In genomic region chrX:151870603-151871002, GRCh38 we compare ENCODE assay signal across 18 cellular contexts. TPM values are rescaled to one million over a fixed set of nuclear protein-coding genes. Genes with fewer than 3 reads are reported as not detected.
A peak's percentile ranks its signal among the peaks of the same experiment; 100 is the strongest.
DNase-seq lines count a peak whose midpoint lies in the region; ATAC-seq and TF ChIP-seq lines count a peak whose summit lies in the region.
"Had no signal": no experiment of that assay in that cellular context is flagged by ENCODE, and none has a peak within 500 bp of the region (broad histone marks: within the 10 kb centered on the region; RNA-seq: fewer than 3 reads in every experiment).

No MANE protein-coding gene starts in this region.

- H3K79me2 ChIP-seq in mammary epithelial cell (ENCODE audit: insufficient read depth, low read length): no peaks in the 10 kb centered on the region

- 19% methylated on average over 1 of the region's 1 CpG for WGBS in mammary epithelial cell (ENCODE audit: low coverage, missing lambda C conversion rate)
- 17 to 32% methylated on average over 1 of the region's 1 CpG for WGBS in aorta, 2 donors
- WGBS in psoas muscle, 3 donors: 34 to 50% (median 36%) methylated on average over 1 of the region's 1 CpG

- in situ Hi-C loops in mammary epithelial cell (cut with MboI; ENCODE audit: low sequenced_read_pairs in 2 of 2): no loop called here

- peak overlapping the region; percentile 15 for H3K9ac ChIP-seq in mammary epithelial cell (ENCODE audit: insufficient read depth, low read length)
- H3K9ac ChIP-seq: BLaER1 treated with 17β-estradiol and CSF1 and Interleukin-3, amounts not matched to agents 10 nM and 100 nM had no signal

- dilution Hi-C loops in mammary epithelial cell (cut with HindIII; ENCODE audit: low sequenced_read_pairs): no loop called here

- H4K20me1 ChIP-seq in mammary epithelial cell (ENCODE audit: insufficient read depth, low read length): no peaks in the 10 kb centered on the region

- ATAC-seq in aorta (ENCODE audit: low FRiP score) (no peak), psoas muscle (no peak)
- ATAC-seq: mucosa of descending colon had no signal

- H3K36me3 ChIP-seq in mammary epithelial cell (ENCODE audit: insufficient read depth, low read length): no peaks in the 10 kb centered on the region
- H3K36me3 ChIP-seq in aorta (ENCODE audit: control insufficient read depth in 1 of 2, insufficient read depth in 2 of 2, low read length in 1 of 2): no peaks in the 10 kb centered on the region
- no peaks in the 10 kb centered on the region for H3K36me3 ChIP-seq in psoas muscle (ENCODE audit: insufficient read depth in 1 of 2, low read depth in 1 of 2)
- H3K36me3 ChIP-seq: BLaER1 treated with 17β-estradiol and CSF1 and Interleukin-3, amounts not matched to agents 10 nM and 100 nM; right atrium auricular region; tibial artery had no signal

- H2AFZ ChIP-seq in mammary epithelial cell (ENCODE audit: low read depth, low read length): no peak overlapping the region

- CTCF ChIA-PET in mammary epithelial cell (lab: Charles Lee; ENCODE audit: low non-redundant PET): no interaction called here

- H3K27me3 ChIP-seq in mammary epithelial cell (ENCODE audit: insufficient read depth, low read length) (no peaks in the 10 kb centered on the region), aorta (ENCODE audit: control insufficient read depth in 1 of 2, insufficient read depth in 2 of 2, low read length in 1 of 2) (no peaks in the 10 kb centered on the region), psoas muscle (ENCODE audit: insufficient read depth in 3 of 3, low read length in 2 of 3) (no peaks in the 10 kb centered on the region)
- H3K27me3 ChIP-seq: right atrium auricular region, tibial artery had no signal

- peak overlapping the region; percentile 78 for H3K27ac ChIP-seq in mammary epithelial cell (ENCODE audit: insufficient read depth, low read depth, low read length)
- H3K27ac ChIP-seq in aorta (ENCODE audit: low read depth in 1 of 2, low read length in 2 of 2): no peak overlapping the region
- no peak overlapping the region for H3K27ac ChIP-seq in psoas muscle
- H3K27ac ChIP-seq: BLaER1 treated with 17β-estradiol and CSF1 and Interleukin-3, amounts not matched to agents 10 nM and 100 nM; coronary artery; right atrium auricular region; tibial artery had no signal

- H3K4me3 ChIP-seq in AG09309 (ENCODE audit: control insufficient read depth, low read depth, low read length) (no peak overlapping the region), mammary epithelial cell (replicated peaks in 1 of 3; ENCODE audit: insufficient read depth in 1 of 3, low read depth in 2 of 3, low read length in 3 of 3) (no peak overlapping the region), aorta (ENCODE audit: low read length in 2 of 2) (no peak overlapping the region), psoas muscle (no peak overlapping the region)
- H3K4me3 ChIP-seq: BLaER1 treated with 17β-estradiol and CSF1 and Interleukin-3, amounts not matched to agents 10 nM and 100 nM; coronary artery; mucosa of descending colon; right atrium auricular region; tibial artery had no signal

- peak; percentile 48 for DNase-seq in AG09309 (ENCODE audit: low read depth)
- peak; percentile 1 for DNase-seq in LoVo (ENCODE audit: low spot score)
- DNase-seq in mammary epithelial cell: peak; percentile 55
- DNase-seq in kidney tubule cell (ENCODE audit: low spot score): peak; percentile 49
- no peak for DNase-seq in aorta
- no peak for DNase-seq in stimulated activated CD4-positive, alpha-beta T cell treated with anti-CD3 and anti-CD28 coated beads, Interleukin-15, amount 100 ng/mL, for 24 hours
- DNase-seq in activated CD4-positive, alpha-beta T cell treated with anti-CD3 and anti-CD28 coated beads for 48 hours: no peak
- DNase-seq in psoas muscle: no peak
- DNase-seq: activated CD4-positive, alpha-beta T cell treated with anti-CD3 and anti-CD28 coated beads for 1 hour; activated effector memory CD4-positive, alpha-beta T cell treated with Interleukin-2 at 50 U/mL for 16 hours; hypothalamus; mucosa of descending colon; NCI-H510A treated with DMSO at 0.1 percent for 48 hours; SIG-M5 had no signal

- H3K4me1 ChIP-seq in mammary epithelial cell (ENCODE audit: insufficient read depth, low read length) (peaks cover 18% of the 10 kb centered on the region), aorta (ENCODE audit: control insufficient read depth in 1 of 2, insufficient read depth in 2 of 2, low read length in 2 of 2) (no peaks in the 10 kb centered on the region), psoas muscle (no peaks in the 10 kb centered on the region)
- H3K4me1 ChIP-seq: BLaER1 treated with 17β-estradiol and CSF1 and Interleukin-3, amounts not matched to agents 10 nM and 100 nM; right atrium auricular region; tibial artery had no signal

- no peak for TF ChIP-seq CTCF in AG09309 (IDR thresholded peaks at IDR 0.05; ENCODE audit: control insufficient read depth, insufficient read depth, low read depth, low read length, missing control alignments)
- no peak for TF ChIP-seq CTCF in mammary epithelial cell (conservative IDR thresholded peaks at IDR 0.05 in 1 of 2, IDR thresholded peaks at IDR 0.05 in 1 of 2; ENCODE audit: extremely low read depth in 1 of 2, insufficient read depth in 1 of 2, low read depth in 1 of 2, low read length in 2 of 2)
- no peak for TF ChIP-seq CTCF in psoas muscle (IDR thresholded peaks at IDR 0.05)

- intact Hi-C loops in mammary epithelial cell (cut with micrococcal nuclease): loop anchor here (5.0 to 10.0 kb wide), 2 partner anchors 43 to 114 kb away; no protein-coding TSS in a partner anchor
- intact Hi-C loops in aorta (cut with DNase I): no loop called here
- intact Hi-C loops in psoas muscle (cut with DNase I): no loop called here

- peak overlapping the region; percentile 62 for H3K4me2 ChIP-seq in mammary epithelial cell (ENCODE audit: insufficient read depth, low read depth, low read length)
- H3K4me2 ChIP-seq: BLaER1 treated with 17β-estradiol and CSF1 and Interleukin-3, amounts not matched to agents 10 nM and 100 nM had no signal

- H3K9me3 ChIP-seq in mammary epithelial cell (replicated peaks; ENCODE audit: insufficient read depth, low read length) (peaks cover 4% of the 10 kb centered on the region), aorta (ENCODE audit: control insufficient read depth, low read length) (no peaks in the 10 kb centered on the region), psoas muscle (no peaks in the 10 kb centered on the region)
- H3K9me3 ChIP-seq: mucosa of descending colon had no signal

- BruUV-seq in mammary epithelial cell (replicated peaks; lab: Mats Ljungman, UMichigan): no TSS peak

RNA-seq across cellular contexts. Expression of gene MAGEA4, which starts 42.1 kb away (rescaled TPM):
- total RNA-seq in mammary epithelial cell (not detected), aorta (not detected), psoas muscle (not detected)
- polyA plus RNA-seq in mammary epithelial cell (not detected), aorta (not detected), psoas muscle (not detected)
- not detected for polyA minus RNA-seq in mammary epithelial cell
- total RNA-seq: mucosa of descending colon, right atrium auricular region had no signal

Comparison
In these comparisons a context has a peak if more than half of its experiments do, and no peak if none do; other contexts are left out.
1. DNase-seq: peak in AG09309 (single experiment), LoVo (single experiment), mammary epithelial cell (single experiment) and kidney tubule cell (single experiment); none in aorta (0 of 2), stimulated activated CD4-positive, alpha-beta T cell treated with anti-CD3 and anti-CD28 coated beads, Interleukin-15, amount 100 ng/mL, for 24 hours (single experiment), activated CD4-positive, alpha-beta T cell treated with anti-CD3 and anti-CD28 coated beads for 48 hours (single experiment) and psoas muscle (0 of 2).